ENCODE assay signal across 13 cellular contexts in genomic region chr9:90842984-90843383, GRCh38. TPM values are rescaled to one million over a fixed set of nuclear protein-coding genes. Genes with fewer than 3 reads are reported as not detected.
DNase-seq lines count a peak whose midpoint lies in the region; ATAC-seq and TF ChIP-seq lines count a peak whose summit lies in the region.
"Had no signal": no experiment of that assay in that cellular context is flagged by ENCODE, and none has a peak within 500 bp of the region (broad histone marks: within the 10 kb centered on the region; RNA-seq: fewer than 3 reads in every experiment).

No MANE protein-coding gene starts in this region.

- in situ Hi-C loops in KBM-7 (cut with MboI; ENCODE audit: low pct_unique_long_range_greater_than_20kb, low sequenced_read_pairs) (no loop called here), transverse colon (cut with MboI; ENCODE audit: low pct_ligation_motif_present in 1 of 4, low pct_unique_long_range_greater_than_20kb in 1 of 4, low sequenced_read_pairs in 3 of 4) (no loop called here)

- H3K4me3 ChIP-seq in transverse colon = no peak overlapping the region
- H3K4me3 ChIP-seq: SJSA1 had no signal

- H3K36me3 ChIP-seq in transverse colon = no peaks in the 10 kb centered on the region
- H3K36me3 ChIP-seq: SJSA1 had no signal

- WGBS in transverse colon (ENCODE audit: low coverage in 1 of 2), 2 donors = 20 to 78% methylated on average over 1 to 14 of the region's 14 CpGs

- H3K4me1 ChIP-seq in transverse colon = no peaks in the 10 kb centered on the region

- no peak overlapping the region for H3K27ac ChIP-seq in transverse colon
- H3K27ac ChIP-seq: SJSA1 had no signal

- no peaks in the 10 kb centered on the region for H3K9me3 ChIP-seq in transverse colon

- no peaks in the 10 kb centered on the region for H3K27me3 ChIP-seq in transverse colon
- H3K27me3 ChIP-seq: SJSA1 had no signal

- intact Hi-C loops in transverse colon (cut with DNase I; ENCODE audit: low total_unique reads) = no loop called here

- H3K27ac Mint-ChIP-seq in naive B cell = no peak overlapping the region

- TF ChIP-seq EP300 in transverse colon (IDR thresholded peaks at IDR 0.05; ENCODE audit: low read depth) = no peak

- TF ChIP-seq CTCF in transverse colon (IDR thresholded peaks at IDR 0.05) = no peak

- no peaks in the 10 kb centered on the region for H3K9me3 Mint-ChIP-seq in naive B cell
- H3K9me3 Mint-ChIP-seq: neural crest cell had no signal

- DNase-seq in CMK (ENCODE audit: low read depth) (peak; percentile 86), KBM-7 (peak; percentile 60), UCSD-AML1 (lab: John Stamatoyannopoulos, UW; ENCODE audit: unreplicated experiment) (peak; percentile 75), naive B cell (no peak), glomerular visceral epithelial cell (ENCODE audit: extremely low spot score) (no peak), transverse colon (no peak), NCI-H226 (no peak)
- DNase-seq in central memory CD4-positive, alpha-beta T cell = no peak
- DNase-seq: NCI-H1417 had no signal

- TF ChIP-seq POLR2A in transverse colon (IDR thresholded peaks at IDR 0.05) = no peak

- no peak overlapping the region for H3K4me3 Mint-ChIP-seq in naive B cell
- H3K4me3 Mint-ChIP-seq: neural crest cell had no signal

- H3K36me3 Mint-ChIP-seq in naive B cell = peaks cover 9 to 11% of the 10 kb centered on the region in 2 donors

- H3K4me1 Mint-ChIP-seq in naive B cell = peaks cover 25 to 30% (median 30%) of the 10 kb centered on the region in 3 donors

- ATAC-seq in naive B cell (ENCODE audit: low read depth in 2 of 2) = peak; percentile 13 to 18
- ATAC-seq: HCT116 had no signal

- H3K27me3 Mint-ChIP-seq in naive B cell = no peaks in the 10 kb centered on the region

RNA-seq across cellular contexts. Expression of gene SYK, which starts 41.4 kb away (rescaled TPM):
- polyA plus RNA-seq in naive B cell (ENCODE audit: low read depth in 6 of 6) = 100 to 1,000 TPM; 163 to 261 (median 214) TPM
- 100 to 1,000 TPM in 1 of 4 donors, 10 to 100 TPM in 3; 32.2 to 534 (median 34.3) TPM for total RNA-seq in transverse colon
- total RNA-seq: lung microvascular endothelial cell, SJSA1 had no signal

Comparison
In these comparisons a context has a peak if more than half of its experiments do, and no peak if none do; other contexts are left out.
1. DNase-seq: peak in CMK (single experiment), KBM-7 (single experiment) and UCSD-AML1 (single experiment); none in naive B cell (single experiment), glomerular visceral epithelial cell (single experiment), central memory CD4-positive, alpha-beta T cell (single experiment), transverse colon (single experiment) and NCI-H226 (single experiment).